ENCODE assay signal across 16 cellular contexts in the genomic region with DNA sequence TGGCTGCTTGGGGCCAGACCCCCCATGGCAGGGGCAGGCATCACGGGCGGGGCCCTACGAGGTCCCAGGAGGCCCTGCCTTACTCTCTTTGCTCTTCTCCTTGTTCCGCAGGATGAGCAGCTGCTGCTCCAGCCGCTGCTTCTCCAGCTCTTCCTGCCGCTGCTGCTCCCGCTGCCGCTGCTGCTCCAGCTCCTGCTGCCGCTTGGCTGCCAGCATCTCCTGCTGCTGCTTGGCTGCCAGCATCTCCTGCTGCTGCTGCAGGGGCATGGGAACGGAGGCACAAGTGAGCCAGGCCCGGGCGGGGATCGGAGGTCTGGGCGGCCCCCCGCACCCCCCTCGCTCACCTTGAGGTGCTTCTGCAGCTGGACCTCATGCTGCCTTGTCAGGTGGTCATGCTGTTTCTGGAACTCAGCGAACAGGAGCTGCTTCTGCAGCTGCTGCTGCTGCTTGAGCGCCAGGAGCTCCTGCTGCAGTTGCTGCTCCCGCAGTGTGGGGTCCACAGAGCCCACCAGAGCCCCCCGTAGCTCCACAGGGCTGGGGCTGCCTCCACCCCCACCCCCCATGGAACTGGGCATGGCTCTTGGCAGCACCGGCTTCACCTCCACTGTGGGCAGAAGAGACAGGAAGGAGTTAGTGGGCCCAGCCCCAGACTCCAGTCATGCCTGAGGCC.
"Had no signal": no experiment of that assay in that cellular context is flagged by ENCODE, and none has a peak within 500 bp of the region (broad histone marks: within the 10 kb centered on the region; RNA-seq: fewer than 3 reads in every experiment).

No MANE protein-coding gene starts in this region.

- H3K27me3 Mint-ChIP-seq: activated CD4-positive, alpha-beta T cell treated with anti-CD3 and anti-CD28 coated beads, Interleukin-2, amount 10 ng/mL, durations not matched to agents 24 days and 14 days; activated naive CD4-positive, alpha-beta T cell treated with anti-CD3 and anti-CD28 coated beads, Interleukin-2, amount 10 ng/mL, durations not matched to agents 7 days and 5 days had no signal

- H3K9me3 Mint-ChIP-seq: activated CD4-positive, alpha-beta T cell treated with anti-CD3 and anti-CD28 coated beads, Interleukin-2, amount 10 ng/mL, durations not matched to agents 24 days and 14 days; activated naive CD4-positive, alpha-beta T cell treated with anti-CD3 and anti-CD28 coated beads, Interleukin-2, amount 10 ng/mL, durations not matched to agents 7 days and 5 days; activated T-helper 2 cell treated with anti-CD3 and anti-CD28 coated beads, Interferon-gamma antibody, Interleukin-2, Interleukin-4, amounts not matched to agents 10 μg/mL and 5 μg/mL and 100 μg/mL, durations not matched to agents 14 hours and 24 hours and 36 hours had no signal

- DNase-seq: activated CD4-positive, alpha-beta T cell treated with anti-CD3 and anti-CD28 coated beads, Interleukin-2, amount 10 ng/mL, durations not matched to agents 24 days and 14 days; activated naive CD4-positive, alpha-beta T cell treated with anti-CD3 and anti-CD28 coated beads, Interleukin-2, amount 10 ng/mL, durations not matched to agents 7 days and 5 days; activated T-cell treated with anti-CD3 and anti-CD28 coated beads for 4 hours; adrenal gland; central memory CD4-positive, alpha-beta T cell; effector memory CD4-positive, alpha-beta T cell; right cardiac atrium; T1000; trophoblast cell; WERI-Rb-1 had no signal

- H3K4me3 Mint-ChIP-seq: activated CD4-positive, alpha-beta T cell treated with anti-CD3 and anti-CD28 coated beads, Interleukin-2, amount 10 ng/mL, durations not matched to agents 24 days and 14 days; activated naive CD4-positive, alpha-beta T cell treated with anti-CD3 and anti-CD28 coated beads, Interleukin-2, amount 10 ng/mL, durations not matched to agents 7 days and 5 days had no signal

- H3K27me3 ChIP-seq: adrenal gland, gastroesophageal sphincter, hepatocyte had no signal

- H2AFZ ChIP-seq: hepatocyte had no signal

- H3K4me3 ChIP-seq: adrenal gland, coronary artery, gastroesophageal sphincter, hepatocyte, smooth muscle cell had no signal

- H3K27ac Mint-ChIP-seq: activated CD4-positive, alpha-beta T cell treated with anti-CD3 and anti-CD28 coated beads, Interleukin-2, amount 10 ng/mL, durations not matched to agents 24 days and 14 days; activated naive CD4-positive, alpha-beta T cell treated with anti-CD3 and anti-CD28 coated beads, Interleukin-2, amount 10 ng/mL, durations not matched to agents 7 days and 5 days; activated T-helper 2 cell treated with anti-CD3 and anti-CD28 coated beads, Interferon-gamma antibody, Interleukin-2, Interleukin-4, amounts not matched to agents 10 μg/mL and 5 μg/mL and 100 μg/mL, durations not matched to agents 14 hours and 24 hours and 36 hours had no signal

- H3K27ac ChIP-seq: adrenal gland, coronary artery, epithelial cell of prostate, gastroesophageal sphincter, hepatocyte had no signal

- H3K9me3 ChIP-seq: adrenal gland, gastroesophageal sphincter had no signal

- ATAC-seq: gastroesophageal sphincter, right cardiac atrium had no signal

- H3K4me2 ChIP-seq: hepatocyte, smooth muscle cell had no signal
